Comparison of ENCODE assay signal across 1 cellular context in the genomic region with DNA sequence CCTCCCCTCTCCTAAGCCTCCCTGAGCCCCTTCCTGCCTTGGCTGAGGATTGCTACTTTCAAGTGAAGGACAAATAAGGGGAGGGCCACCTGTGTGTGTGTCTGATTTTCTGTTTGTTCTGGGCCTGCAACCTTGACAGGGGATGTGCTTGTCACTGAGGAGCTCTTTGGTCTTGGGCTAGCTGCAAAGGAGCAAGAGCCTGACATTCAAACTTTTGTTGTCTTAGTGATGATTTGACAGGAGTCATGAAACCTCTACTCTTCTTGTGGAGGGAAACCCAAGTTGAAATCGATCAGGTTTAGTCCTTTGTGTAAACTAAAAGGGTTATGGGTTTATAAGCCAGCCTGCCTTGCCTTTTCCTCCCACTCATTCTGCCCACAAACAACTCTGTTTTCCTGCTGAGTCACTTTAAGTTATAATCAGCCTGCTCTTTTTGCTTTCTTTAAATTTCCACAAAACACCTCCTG.
TF ChIP-seq lines count a peak whose summit lies in the region.

No MANE protein-coding gene starts in this region.

TF ChIP-seq in K562, 482 proteins besides CTCF, POLR2A, EP300 and RAD21 (continued from another document):
- TF ChIP-seq ESRRB (CRISPR knock-in tag; IDR thresholded peaks at IDR 0.05; ENCODE audit: borderline replicate concordance) (no peak), MEIS2 (IDR thresholded peaks at IDR 0.05; ENCODE audit: partially characterized antibody) (no peak), FOXA1 (IDR thresholded peaks at IDR 0.05; ENCODE audit: borderline replicate concordance) (no peak), ZBTB7A (IDR thresholded peaks at IDR 0.05; ENCODE audit: borderline replicate concordance, control insufficient read depth, low read depth, low read length) (no peak), E2F8 (IDR thresholded peaks at IDR 0.05; ENCODE audit: low read depth, partially characterized antibody) (no peak), PPARD (CRISPR knock-in tag; IDR thresholded peaks at IDR 0.05) (no peak)
